In the genomic region with DNA sequence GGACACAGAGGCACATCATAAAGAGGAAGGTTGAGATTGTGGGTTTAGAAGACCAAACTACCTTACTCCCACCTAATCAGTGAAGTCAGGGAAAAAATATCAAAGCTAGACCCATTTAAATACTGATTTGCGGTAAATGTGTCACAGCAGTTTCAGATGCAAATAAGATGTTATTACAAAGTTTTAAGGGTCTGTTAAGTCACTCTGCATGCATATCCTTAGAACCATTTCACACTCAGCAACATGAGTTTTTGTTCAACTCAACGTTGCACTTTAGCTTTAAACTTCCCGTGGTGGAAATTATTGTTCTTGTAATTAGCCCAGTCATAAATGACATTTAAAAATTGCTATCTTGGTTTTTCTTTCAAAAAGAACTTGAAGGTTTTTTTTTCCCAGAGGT, we compare ENCODE assay signal across 17 cellular contexts. TPM values are rescaled to one million over a fixed set of nuclear protein-coding genes. Genes with fewer than 3 reads are reported as not detected.
DNase-seq lines count a peak whose midpoint lies in the region; ATAC-seq and TF ChIP-seq lines count a peak whose summit lies in the region.
"Had no signal": no experiment of that assay in that cellular context is flagged by ENCODE, and none has a peak within 500 bp of the region (broad histone marks: within the 10 kb centered on the region; RNA-seq: fewer than 3 reads in every experiment).

No MANE protein-coding gene starts in this region.

- peak overlapping the region; percentile 81 for H3K4me3 Mint-ChIP-seq in activated naive CD4-positive, alpha-beta T cell treated with anti-CD3 and anti-CD28 coated beads, Interleukin-2, amount 50 U/mL, for 24 hours
- no peak overlapping the region for H3K4me3 Mint-ChIP-seq in mesothelial cell of epicardium
- H3K4me3 Mint-ChIP-seq: CD14-positive monocyte, H9 had no signal

- no peak for DNase-seq in activated CD4-positive, CD25-positive, alpha-beta regulatory T cell (lab: John Stamatoyannopoulos, UW)
- no peak for DNase-seq in activated naive CD4-positive, alpha-beta T cell (lab: John Stamatoyannopoulos, UW)
- DNase-seq in mesothelial cell of epicardium (ENCODE audit: low spot score in 2 of 2, unreplicated experiment in 2 of 2) (no peak), DMS153 (lab: John Stamatoyannopoulos, UW) (no peak), OCI-M1 (lab: John Stamatoyannopoulos, UW) (no peak)
- DNase-seq: AML-193; COR-L47; DMS 273 treated with DMSO at 0.1 percent for 48 hours; H9; MV-4-11; NCI-H1694 treated with DMSO at 0.1 percent for 48 hours; NK-92 treated with Interleukin-12 subunit alpha and Interleukin-12 subunit beta, amount 100 ng/mL, for 24 hours; Right ventricle myocardium superior had no signal

- ATAC-seq in activated CD4-positive, CD25-positive, alpha-beta regulatory T cell treated with anti-CD3 and anti-CD28 coated beads, Interleukin-2, amount 50 U/mL, for 24 hours, result peak; percentile 94 to 96
- no peak for ATAC-seq in GM19467 (IDR thresholded peaks at IDR 0.05; ENCODE audit: unreplicated experiment)

- H3K4me1 Mint-ChIP-seq in activated naive CD4-positive, alpha-beta T cell treated with anti-CD3 and anti-CD28 coated beads, Interleukin-2, amount 50 U/mL, for 24 hours, result peaks cover 34% of the 10 kb centered on the region
- H3K4me1 Mint-ChIP-seq in mesothelial cell of epicardium, result peaks cover 13% of the 10 kb centered on the region
- H3K4me1 Mint-ChIP-seq: CD14-positive monocyte had no signal

- TF ChIP-seq CTCF in mesothelial cell of epicardium (IDR thresholded peaks at IDR 0.05; ENCODE audit: unreplicated experiment), result no peak

- H3K27ac Mint-ChIP-seq in activated naive CD4-positive, alpha-beta T cell treated with anti-CD3 and anti-CD28 coated beads, Interleukin-2, amount 50 U/mL, for 24 hours, result peak overlapping the region; percentile 92
- H3K27ac Mint-ChIP-seq in mesothelial cell of epicardium, result peak overlapping the region; percentile 85
- H3K27ac Mint-ChIP-seq: CD14-positive monocyte, H9 had no signal

- H3K9me3 Mint-ChIP-seq in activated naive CD4-positive, alpha-beta T cell treated with anti-CD3 and anti-CD28 coated beads, Interleukin-2, amount 50 U/mL, for 24 hours, result no peaks in the 10 kb centered on the region
- H3K9me3 Mint-ChIP-seq in mesothelial cell of epicardium, result peaks cover 20% of the 10 kb centered on the region

- peaks cover 38% of the 10 kb centered on the region for H3K36me3 Mint-ChIP-seq in activated naive CD4-positive, alpha-beta T cell treated with anti-CD3 and anti-CD28 coated beads, Interleukin-2, amount 50 U/mL, for 24 hours
- H3K36me3 Mint-ChIP-seq in mesothelial cell of epicardium, result peaks cover 41% of the 10 kb centered on the region

- H3K27me3 Mint-ChIP-seq in activated naive CD4-positive, alpha-beta T cell treated with anti-CD3 and anti-CD28 coated beads, Interleukin-2, amount 50 U/mL, for 24 hours, result no peaks in the 10 kb centered on the region
- no peaks in the 10 kb centered on the region for H3K27me3 Mint-ChIP-seq in mesothelial cell of epicardium (ENCODE audit: low read depth)

RNA-seq across cellular contexts. Expression of gene RPAP2, which starts 34.8 kb away (rescaled TPM):
- total RNA-seq in mesothelial cell of epicardium, result 38.1 to 43.3 TPM (median 42.5 TPM) in 3 replicates

RNA-seq across cellular contexts. Expression of gene GLMN, which starts 34.9 kb away (rescaled TPM):
- 22.0 to 25.3 TPM (median 22.7 TPM) in 3 replicates for total RNA-seq in mesothelial cell of epicardium
